In the genomic region with DNA sequence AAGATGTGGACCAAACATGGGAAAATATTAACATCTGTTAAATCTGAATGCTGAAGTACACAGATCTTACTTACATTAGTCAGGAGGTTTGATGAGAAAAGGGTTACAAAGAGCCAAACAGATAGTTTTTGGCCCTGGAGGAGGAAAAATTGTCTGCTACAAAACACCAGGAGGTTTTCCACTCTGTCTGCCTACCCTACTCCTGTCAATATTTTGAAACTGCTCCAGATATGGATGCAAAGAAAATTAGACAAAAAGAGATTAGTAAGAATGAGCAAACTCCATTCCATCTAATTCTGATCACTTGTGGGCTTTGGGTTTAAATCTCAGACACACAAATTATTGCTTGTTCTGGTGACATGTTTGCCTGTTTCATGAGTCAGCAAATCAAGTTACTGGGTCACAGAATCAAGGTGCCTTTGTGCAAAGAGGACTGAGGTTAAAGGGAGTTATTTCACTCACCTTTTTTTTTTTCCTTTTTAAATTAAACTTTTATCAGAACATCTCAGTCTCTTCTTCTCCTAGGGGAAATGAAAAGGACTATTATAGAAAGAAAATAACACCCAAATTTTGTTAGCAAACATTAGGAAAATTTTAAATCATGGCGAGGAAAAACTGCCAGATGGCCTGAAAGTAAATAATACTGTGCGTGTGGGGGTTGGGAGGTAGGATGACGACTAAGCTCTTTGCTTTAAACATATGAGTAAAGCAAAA, we compare ENCODE assay signal across 18 cellular contexts.
A peak's percentile ranks its signal among the peaks of the same experiment; 100 is the strongest.
DNase-seq lines count a peak whose midpoint lies in the region; ATAC-seq and TF ChIP-seq lines count a peak whose summit lies in the region.
"Had no signal": no experiment of that assay in that cellular context is flagged by ENCODE, and none has a peak within 500 bp of the region (broad histone marks: within the 10 kb centered on the region; RNA-seq: fewer than 3 reads in every experiment).

No MANE protein-coding gene starts in this region.

- H3K27ac ChIP-seq in colonic mucosa (no peak overlapping the region), right cardiac atrium (ENCODE audit: low read length) (no peak overlapping the region), transverse colon (no peak overlapping the region)
- H3K27ac ChIP-seq: ascending aorta, lower lobe of right lung, ovary had no signal

- H2AFZ ChIP-seq in neuron (ENCODE audit: low read depth, low read length) = peak overlapping the region; percentile 18

- no peaks in the 10 kb centered on the region for H3K27me3 ChIP-seq in colonic mucosa
- no peaks in the 10 kb centered on the region for H3K27me3 ChIP-seq in neuron (ENCODE audit: insufficient read depth, low read length)
- H3K27me3 ChIP-seq in right cardiac atrium (ENCODE audit: control insufficient read depth, insufficient read depth) = no peaks in the 10 kb centered on the region
- no peaks in the 10 kb centered on the region for H3K27me3 ChIP-seq in transverse colon
- H3K27me3 ChIP-seq: ascending aorta, ovary had no signal

- no peak for TF ChIP-seq CTCF in colonic mucosa (IDR thresholded peaks at IDR 0.05)
- TF ChIP-seq CTCF in transverse colon (IDR thresholded peaks at IDR 0.05) = no peak

- no peak overlapping the region for H3K9ac ChIP-seq in colonic mucosa (ENCODE audit: low read depth in 2 of 2, low read length in 2 of 2)

- intact Hi-C loops in colonic mucosa (cut with DNase I) = no loop called here
- intact Hi-C loops in right cardiac atrium (cut with DNase I) = no loop called here
- intact Hi-C loops in head of caudate nucleus (cut with DNase I) = no loop called here
- intact Hi-C loops in transverse colon (cut with DNase I; ENCODE audit: low total_unique reads) = no loop called here

- no peak for TF ChIP-seq POLR2A in transverse colon (IDR thresholded peaks at IDR 0.05)

- in situ Hi-C loops in transverse colon (cut with MboI; ENCODE audit: low pct_ligation_motif_present in 1 of 4, low pct_unique_long_range_greater_than_20kb in 1 of 4, low sequenced_read_pairs in 3 of 4) = no loop called here

- H3K36me3 ChIP-seq in colonic mucosa (no peaks in the 10 kb centered on the region), neuron (ENCODE audit: insufficient read depth, low read length) (no peaks in the 10 kb centered on the region), transverse colon (no peaks in the 10 kb centered on the region)
- H3K36me3 ChIP-seq: ascending aorta, lower lobe of right lung, ovary had no signal

- ATAC-seq in right cardiac atrium = no peak
- ATAC-seq: lower lobe of right lung had no signal

- no peak for TF ChIP-seq EP300 in transverse colon (IDR thresholded peaks at IDR 0.05; ENCODE audit: low read depth)

- WGBS in right cardiac atrium = 76% methylated on average over 3 of the region's 3 CpGs
- 31 to 35% methylated on average over 3 of the region's 3 CpGs for WGBS in transverse colon (ENCODE audit: low coverage in 1 of 2), 2 donors

- H3K4me1 ChIP-seq in colonic mucosa (peaks cover 7% of the 10 kb centered on the region), neuron (ENCODE audit: insufficient read depth, low read length) (peaks cover 9% of the 10 kb centered on the region), right cardiac atrium (ENCODE audit: control insufficient read depth, insufficient read depth, low read length) (peaks cover 2% of the 10 kb centered on the region), transverse colon (peaks cover 0 to 39% (median 14%) of the 10 kb centered on the region in 4 donors)
- H3K4me1 ChIP-seq: ascending aorta, lower lobe of right lung had no signal

- H3K9me3 ChIP-seq in colonic mucosa = no peaks in the 10 kb centered on the region
- no peaks in the 10 kb centered on the region for H3K9me3 ChIP-seq in neuron (ENCODE audit: low read length)
- no peaks in the 10 kb centered on the region for H3K9me3 ChIP-seq in right cardiac atrium (ENCODE audit: control insufficient read depth, low read length)
- no peaks in the 10 kb centered on the region for H3K9me3 ChIP-seq in transverse colon
- H3K9me3 ChIP-seq: ascending aorta, lower lobe of right lung, ovary had no signal

- H3K4me3 ChIP-seq in colonic mucosa (no peak overlapping the region), neuron (ENCODE audit: low read length) (no peak overlapping the region), right cardiac atrium (ENCODE audit: low read length) (no peak overlapping the region), transverse colon (no peak overlapping the region)
- H3K4me3 ChIP-seq: ascending aorta, lower lobe of right lung, ovary had no signal

- peak; percentile 15 for DNase-seq in HCEC 1CT
- DNase-seq in NCI-H524 treated with DMSO at 0.1 percent for 48 hours (lab: John Stamatoyannopoulos, UW) = peak; percentile 12
- DNase-seq in colonic mucosa = peak; percentile 31
- DNase-seq in right cardiac atrium = no peak
- DNase-seq in head of caudate nucleus = no peak
- no peak for DNase-seq in transverse colon
- DNase-seq: activated CD4-positive, alpha-beta T cell treated with anti-CD3 and anti-CD28 coated beads, Interleukin-2, amount 50 U/mL, for 1 hour; activated naive CD4-positive, alpha-beta T cell treated with anti-CD3 and anti-CD28 coated beads, Interleukin-2, amount 10 ng/mL, durations not matched to agents 7 days and 5 days; foreskin melanocyte; lower lobe of right lung; NCI-H187 treated with DMSO at 0.1 percent for 48 hours; NK-92 treated with Interleukin-12 subunit alpha and Interleukin-12 subunit beta, amount 100 ng/mL, for 24 hours; ovary; RPMI8226; stimulated activated CD4-positive, alpha-beta T cell treated with anti-CD3 and anti-CD28 coated beads, Interleukin-4, amount 100 ng/mL, for 24 hours; substantia nigra had no signal

Comparison
In these comparisons a context has a peak if more than half of its experiments do, and no peak if none do; other contexts are left out.
1. DNase-seq: peak in HCEC 1CT (single experiment), NCI-H524 treated with DMSO at 0.1 percent for 48 hours (single experiment) and colonic mucosa (single experiment); none in right cardiac atrium (0 of 3), head of caudate nucleus (0 of 42) and transverse colon (single experiment).